ENCODE assay signal across 22 cellular contexts in genomic region chr11:133889893-133890292, GRCh38. TPM values are rescaled to one million over a fixed set of nuclear protein-coding genes. Genes with fewer than 3 reads are reported as not detected.
DNase-seq lines count a peak whose midpoint lies in the region; ATAC-seq and TF ChIP-seq lines count a peak whose summit lies in the region.
"Had no signal": no experiment of that assay in that cellular context is flagged by ENCODE, and none has a peak within 500 bp of the region (broad histone marks: within the 10 kb centered on the region; RNA-seq: fewer than 3 reads in every experiment).

No MANE protein-coding gene starts in this region.

- no peak overlapping the region for H3K9ac ChIP-seq in SK-N-SH
- H3K9ac ChIP-seq in BLaER1 treated with 17β-estradiol and CSF1 and Interleukin-3, amounts not matched to agents 10 nM and 100 nM, result no peak overlapping the region

- H3K4me3 Mint-ChIP-seq in osteocyte (ENCODE audit: unreplicated experiment) (no peak overlapping the region), MCF 10A (ENCODE audit: unreplicated experiment) (no peak overlapping the region)
- no peak overlapping the region for H3K4me3 Mint-ChIP-seq in CD4-positive, alpha-beta memory T cell
- H3K4me3 Mint-ChIP-seq: CD4-positive, CD25-positive, alpha-beta regulatory T cell; GM23338; HFFc6 had no signal

- H3K27me3 ChIP-seq in SK-N-SH (ENCODE audit: insufficient read depth) (no peaks in the 10 kb centered on the region), H7 (ENCODE audit: control insufficient read depth, insufficient read depth, low read length) (no peaks in the 10 kb centered on the region)
- no peaks in the 10 kb centered on the region for H3K27me3 ChIP-seq in BLaER1 treated with 17β-estradiol and CSF1 and Interleukin-3, amounts not matched to agents 10 nM and 100 nM
- H3K27me3 ChIP-seq in CD4-positive, alpha-beta memory T cell (ENCODE audit: insufficient read depth, low read length), result no peaks in the 10 kb centered on the region

- no TSS peak for BruUV-seq in MCF 10A (replicated peaks; lab: Mats Ljungman, UMichigan)

- intact Hi-C loops in CD4-positive, alpha-beta memory T cell (cut with micrococcal nuclease), result no loop called here
- intact Hi-C loops in MCF 10A (cut with micrococcal nuclease), result no loop called here

- H3K36me3 ChIP-seq in SK-N-SH (replicated peaks in 1 of 2; ENCODE audit: control insufficient read depth in 1 of 2, insufficient read depth in 2 of 2, low read length in 1 of 2) (no peaks in the 10 kb centered on the region), H7 (replicated peaks; ENCODE audit: control insufficient read depth, insufficient read depth, low read length) (no peaks in the 10 kb centered on the region)
- no peaks in the 10 kb centered on the region for H3K36me3 ChIP-seq in BLaER1 treated with 17β-estradiol and CSF1 and Interleukin-3, amounts not matched to agents 10 nM and 100 nM
- no peaks in the 10 kb centered on the region for H3K36me3 ChIP-seq in CD4-positive, alpha-beta memory T cell (ENCODE audit: insufficient read depth, low read length)

- ATAC-seq in SK-N-SH treated with all-trans-retinoic acid at 6 μM for 48 hours, result no peak
- no peak for ATAC-seq in HG03039 (IDR thresholded peaks at IDR 0.05; ENCODE audit: unreplicated experiment)
- ATAC-seq: GM23338, HCT116, K562 had no signal

- H3K27me3 Mint-ChIP-seq in osteocyte (ENCODE audit: unreplicated experiment) (no peaks in the 10 kb centered on the region), MCF 10A (ENCODE audit: insufficient read depth, unreplicated experiment) (peaks cover 66% of the 10 kb centered on the region)
- H3K27me3 Mint-ChIP-seq in CD4-positive, alpha-beta memory T cell, result peaks cover 15 to 22% of the 10 kb centered on the region in 2 donors

- CTCF ChIA-PET in SK-N-SH (lab: Yijun Ruan, JAX), result no interaction called here
- CTCF ChIA-PET in CD4-positive, alpha-beta memory T cell (lab: Charles Lee; ENCODE audit: partially characterized antibody), result no interaction called here
- CTCF ChIA-PET in MCF 10A (lab: Yijun Ruan, JAX), result no interaction called here

- no peak overlapping the region for H3K4me2 ChIP-seq in SK-N-SH
- H3K4me2 ChIP-seq in BLaER1 treated with 17β-estradiol and CSF1 and Interleukin-3, amounts not matched to agents 10 nM and 100 nM, result peak overlapping the region in 9 of 11 experiments; percentile 21 to 85 (median 49); a peak in 15 of 22 replicates
- H3K4me2 ChIP-seq: GM23338 had no signal

- TF ChIP-seq EP300 in SK-N-SH (IDR thresholded peaks at IDR 0.05; ENCODE audit: borderline replicate concordance in 1 of 2, low read depth in 1 of 2, low read length in 1 of 2), result no peak

- H3K9me2 ChIP-seq in SK-N-SH, result no peaks in the 10 kb centered on the region

- no peaks in the 10 kb centered on the region for H3K9me3 ChIP-seq in SK-N-SH
- peaks cover 2 to 18% (median 10%) of the 10 kb centered on the region in 11 experiments; a peak in 18 of 22 replicates for H3K9me3 ChIP-seq in BLaER1 treated with 17β-estradiol and CSF1 and Interleukin-3, amounts not matched to agents 10 nM and 100 nM (replicated peaks in 1 of 11)
- no peaks in the 10 kb centered on the region for H3K9me3 ChIP-seq in CD4-positive, alpha-beta memory T cell (ENCODE audit: control insufficient read depth in 1 of 2, low read length in 2 of 2)

- H3K36me3 Mint-ChIP-seq in osteocyte (ENCODE audit: unreplicated experiment) (no peaks in the 10 kb centered on the region), MCF 10A (ENCODE audit: insufficient read depth, unreplicated experiment) (no peaks in the 10 kb centered on the region)
- H3K36me3 Mint-ChIP-seq in CD4-positive, alpha-beta memory T cell, result no peaks in the 10 kb centered on the region
- H3K36me3 Mint-ChIP-seq: CD4-positive, CD25-positive, alpha-beta regulatory T cell had no signal

- TF ChIP-seq CTCF in SK-N-SH (IDR thresholded peaks at IDR 0.05) (no peak), osteocyte (IDR thresholded peaks at IDR 0.05) (no peak), MCF 10A (IDR thresholded peaks at IDR 0.05; ENCODE audit: unreplicated experiment) (no peak)

- WGBS in SK-N-SH (ENCODE audit: low lambda C conversion rate), result 13% methylated on average over 3 of the region's 3 CpGs

- no peak for TF ChIP-seq RAD21 in SK-N-SH (IDR thresholded peaks at IDR 0.05; ENCODE audit: low read length)

- no peaks in the 10 kb centered on the region for H3K9me3 Mint-ChIP-seq in osteocyte (ENCODE audit: unreplicated experiment)
- H3K9me3 Mint-ChIP-seq in CD4-positive, alpha-beta memory T cell, result peaks cover 0 to 10% (median 0%) of the 10 kb centered on the region in 8 donors
- H3K9me3 Mint-ChIP-seq in MCF 10A (ENCODE audit: unreplicated experiment), result no peaks in the 10 kb centered on the region
- H3K9me3 Mint-ChIP-seq: GM23338 had no signal

- no peaks in the 10 kb centered on the region for H4K20me1 ChIP-seq in SK-N-SH (ENCODE audit: insufficient read depth)
- no peaks in the 10 kb centered on the region for H4K20me1 ChIP-seq in BLaER1 treated with 17β-estradiol and CSF1 and Interleukin-3, amounts not matched to agents 10 nM and 100 nM

- H3F3A ChIP-seq in SK-N-SH (replicated peaks; ENCODE audit: insufficient read depth), result no peaks in the 10 kb centered on the region

- H3K4me3 ChIP-seq in SK-N-SH (ENCODE audit: low read depth in 2 of 2, low read length in 1 of 2) (no peak overlapping the region), H7 (ENCODE audit: insufficient read depth, low read depth, low read length) (no peak overlapping the region)
- H3K4me3 ChIP-seq in BLaER1 treated with 17β-estradiol and CSF1 and Interleukin-3, amounts not matched to agents 10 nM and 100 nM, result no peak overlapping the region
- H3K4me3 ChIP-seq in CD4-positive, alpha-beta memory T cell (ENCODE audit: low read length in 2 of 2), result no peak overlapping the region
- H3K4me3 ChIP-seq: GM23338, K562 had no signal

- no peak overlapping the region for H3K27ac ChIP-seq in SK-N-SH (ENCODE audit: low read depth in 2 of 2, low read length in 1 of 2)
- H3K27ac ChIP-seq in BLaER1 treated with 17β-estradiol and CSF1 and Interleukin-3, amounts not matched to agents 10 nM and 100 nM, result no peak overlapping the region
- H3K27ac ChIP-seq in CD4-positive, alpha-beta memory T cell (ENCODE audit: low read depth, low read length), result no peak overlapping the region

- DNase-seq in SK-N-SH (peak; percentile 1), H7 (peak; percentile 4), osteocyte (ENCODE audit: extremely low spot score, unreplicated experiment) (peak; percentile 67), MCF 10A (ENCODE audit: unreplicated experiment) (no peak)
- DNase-seq in CD4-positive, alpha-beta memory T cell, result no peak
- DNase-seq: 8988T; C1 segment of cervical spinal cord; CD4-positive, CD25-positive, alpha-beta regulatory T cell; DMS153; DMS79; GDM1; HFFc6; IMR-90 had no signal

- no peak overlapping the region for H3K27ac Mint-ChIP-seq in osteocyte (ENCODE audit: unreplicated experiment)
- H3K27ac Mint-ChIP-seq in CD4-positive, alpha-beta memory T cell, result no peak overlapping the region
- no peak overlapping the region for H3K27ac Mint-ChIP-seq in MCF 10A (ENCODE audit: low read depth, unreplicated experiment)
- H3K27ac Mint-ChIP-seq: CD4-positive, CD25-positive, alpha-beta regulatory T cell; GM23338; HFFc6 had no signal

- H3K4me1 ChIP-seq in SK-N-SH (ENCODE audit: control insufficient read depth in 1 of 2, insufficient read depth in 2 of 2, low read depth in 1 of 2, low read length in 1 of 2), result no peaks in the 10 kb centered on the region
- H3K4me1 ChIP-seq in BLaER1 treated with 17β-estradiol and CSF1 and Interleukin-3, amounts not matched to agents 10 nM and 100 nM, result peaks cover 8 to 80% (median 61%) of the 10 kb centered on the region in 10 experiments; a peak in 19 of 20 replicates
- H3K4me1 ChIP-seq in CD4-positive, alpha-beta memory T cell (ENCODE audit: insufficient read depth, low read length), result no peaks in the 10 kb centered on the region

- H2AFZ ChIP-seq in SK-N-SH (ENCODE audit: low read depth), result no peak overlapping the region
- H2AFZ ChIP-seq: GM23338 had no signal

- no peaks in the 10 kb centered on the region for H3K79me2 ChIP-seq in SK-N-SH (ENCODE audit: insufficient read depth)

- POLR2A ChIA-PET in SK-N-SH (lab: Yijun Ruan, JAX), result no interaction called here
- POLR2A ChIA-PET in CD4-positive, alpha-beta memory T cell (lab: Charles Lee; ENCODE audit: partially characterized antibody), result no interaction called here
- POLR2A ChIA-PET in MCF 10A (lab: Yijun Ruan, JAX), result no interaction called here

- H3K4me1 Mint-ChIP-seq in osteocyte (ENCODE audit: unreplicated experiment) (peaks cover 5% of the 10 kb centered on the region), MCF 10A (ENCODE audit: insufficient read depth, unreplicated experiment) (no peaks in the 10 kb centered on the region)
- no peaks in the 10 kb centered on the region for H3K4me1 Mint-ChIP-seq in CD4-positive, alpha-beta memory T cell
- H3K4me1 Mint-ChIP-seq: CD4-positive, CD25-positive, alpha-beta regulatory T cell had no signal

TF ChIP-seq in SK-N-SH, 30 proteins besides CTCF, POLR2A, EP300 and RAD21 (continues in another document):
- TF ChIP-seq USF1 (IDR thresholded peaks at IDR 0.05; ENCODE audit: borderline replicate concordance, low read depth) (no peak), CHD2 (IDR thresholded peaks at IDR 0.05; ENCODE audit: low read length, partially characterized antibody) (no peak), YY1 (IDR thresholded peaks at IDR 0.05; ENCODE audit: low read depth) (no peak)

TF ChIP-seq in SK-N-SH treated with all-trans-retinoic acid at 6 μM for 48 hours, 23 proteins besides CTCF, POLR2A, EP300 and RAD21 (continues in another document):
- no peak for TF ChIP-seq SNAI2 (CRISPR knock-in tag; IDR thresholded peaks at IDR 0.05)
- no peak for TF ChIP-seq CREB5 (CRISPR knock-in tag; IDR thresholded peaks at IDR 0.05; ENCODE audit: low read depth)

RNA-seq across cellular contexts. Expression of gene SPATA19, which starts 44.6 kb away (rescaled TPM):
- not detected in 2 replicates for polyA plus RNA-seq in SK-N-SH (2012; rRNA removed)
- polyA plus RNA-seq in SK-N-SH (2012; cell fraction: cytosol; rRNA removed), result not detected in 2 replicates
- not detected in 2 replicates for polyA plus RNA-seq in SK-N-SH (2012; cell fraction: nucleus; rRNA removed)
- total RNA-seq in H7 (2014; rRNA removed; shearing (Covaris generic)), result not detected in 2 replicates
- total RNA-seq in osteocyte, result not detected in 2 replicates
- total RNA-seq in CD4-positive, alpha-beta memory T cell, result not detected
- polyA plus RNA-seq in CD4-positive, alpha-beta memory T cell, result not detected
- total RNA-seq in MCF 10A (2022), result not detected in 2 replicates
- total RNA-seq: A673; CD4-positive, CD25-positive, alpha-beta regulatory T cell; Daoy; GM23338; HFFc6; IMR-90; K562 had no signal
- polyA plus RNA-seq: AG04450; CD4-positive, CD25-positive, alpha-beta regulatory T cell; GM23338; IMR-90; K562 had no signal

Comparison
In these comparisons a context has a peak if more than half of its experiments do, and no peak if none do; other contexts are left out.
1. DNase-seq: peak in SK-N-SH (single experiment), H7 (single experiment) and osteocyte (single experiment); none in CD4-positive, alpha-beta memory T cell (0 of 5) and MCF 10A (single experiment).